1 cellular context compared by ENCODE assay signal in genomic region chr17:29914819-29915537, GRCh38.
TF ChIP-seq lines count a peak whose summit lies in the region.

No MANE protein-coding gene starts in this region.

TF ChIP-seq in K562, 482 proteins besides CTCF, POLR2A, EP300 and RAD21:
- TF ChIP-seq RREB1 (CRISPR knock-in tag; IDR thresholded peaks at IDR 0.05): no peak
- no peak for TF ChIP-seq HLTF (IDR thresholded peaks at IDR 0.05)
- no peak for TF ChIP-seq POU5F1 (IDR thresholded peaks at IDR 0.05; ENCODE audit: borderline replicate concordance, low read depth, low read length, partially characterized antibody)
- peak; percentile 58 for TF ChIP-seq C11orf30 (IDR thresholded peaks at IDR 0.05; ENCODE audit: low read depth)
- no peak for TF ChIP-seq ELK1 (CRISPR knock-in tag; IDR thresholded peaks at IDR 0.05)
- TF ChIP-seq ZNF586 (CRISPR knock-in tag; conservative IDR thresholded peaks at IDR 0.05): no peak
- peak; percentile 62 for TF ChIP-seq ZNF316 (IDR thresholded peaks at IDR 0.05)
- no peak for TF ChIP-seq NCOR1 (IDR thresholded peaks at IDR 0.05)
- TF ChIP-seq FOXJ2 (tag; IDR thresholded peaks at IDR 0.05): no peak
- peak; percentile 27; the same call in 1 of the 2 replicates for TF ChIP-seq MAFG (tag; conservative IDR thresholded peaks at IDR 0.05)
- TF ChIP-seq TCF3 (CRISPR knock-in tag; IDR thresholded peaks at IDR 0.05): no peak
- TF ChIP-seq STAT5A (IDR thresholded peaks at IDR 0.05; ENCODE audit: borderline replicate concordance, low read length): no peak
- TF ChIP-seq THAP7 (CRISPR knock-in tag; IDR thresholded peaks at IDR 0.05): no peak
- TF ChIP-seq ARID4B (CRISPR knock-in tag; IDR thresholded peaks at IDR 0.05): no peak
